Comparison of ENCODE assay signal across 8 cellular contexts in genomic region chr2:85066874-85067351, GRCh38.
DNase-seq lines count a peak whose midpoint lies in the region; ATAC-seq and TF ChIP-seq lines count a peak whose summit lies in the region.

No MANE protein-coding gene starts in this region.

- H3K4me1 Mint-ChIP-seq in effector memory CD8-positive, alpha-beta T cell (ENCODE audit: low read depth in 2 of 2) = peaks cover 0 to 6% of the 10 kb centered on the region in 2 donors

- 14 to 21% methylated on average over 19 of the region's 19 CpGs for WGBS in lower leg skin, 2 donors

- peak in 9 of 14 donors; percentile 6 to 55 (median 33) for DNase-seq in C1 segment of cervical spinal cord (lab: John Stamatoyannopoulos, UW)
- DNase-seq in NCI-H1694 treated with DMSO at 0.1 percent for 48 hours (lab: John Stamatoyannopoulos, UW) = peak; percentile 82
- DNase-seq in effector memory CD8-positive, alpha-beta T cell = peak in 2 of 3 experiments; percentile 9 to 14
- peak; percentile 65 to 94 for DNase-seq in lower leg skin (ENCODE audit: low spot score in 2 of 2)
- peak; percentile 21 to 26 for DNase-seq in stimulated activated CD8-positive, alpha-beta memory T cell treated with anti-CD3 and anti-CD28 coated beads, Interleukin-15, amount 100 ng/mL, for 48 hours (ENCODE audit: low read depth in 2 of 2)

- intact Hi-C loops in lower leg skin (cut with DNase I; ENCODE audit: low total_unique reads) = loop anchor here (5.0 kb wide), 1 partner anchor 220 kb away; no protein-coding TSS in a partner anchor

- H3K27me3 Mint-ChIP-seq in effector memory CD8-positive, alpha-beta T cell = peaks cover 46 to 48% of the 10 kb centered on the region in 2 donors

- peak; percentile 63 for ATAC-seq in GM21515 (IDR thresholded peaks at IDR 0.05; ENCODE audit: unreplicated experiment)
- ATAC-seq in effector memory CD8-positive, alpha-beta T cell (replicated peaks) = peak; percentile 33
- no peak for ATAC-seq in HG03045 (IDR thresholded peaks at IDR 0.05; ENCODE audit: unreplicated experiment)

- H3K9me3 Mint-ChIP-seq in effector memory CD8-positive, alpha-beta T cell = no peaks in the 10 kb centered on the region

- no peaks in the 10 kb centered on the region for H3K36me3 Mint-ChIP-seq in effector memory CD8-positive, alpha-beta T cell (ENCODE audit: insufficient read depth)

- TF ChIP-seq CTCF in WI38 (IDR thresholded peaks at IDR 0.05; ENCODE audit: low read depth, low read length) = peak; percentile 85
- peak in 1 of 3 donors; percentile 24 for TF ChIP-seq CTCF in lower leg skin (IDR thresholded peaks at IDR 0.05)

- no peak for TF ChIP-seq POLR2A in lower leg skin (IDR thresholded peaks at IDR 0.05)

- H3K4me3 Mint-ChIP-seq in effector memory CD8-positive, alpha-beta T cell = no peak overlapping the region

- H3K27ac Mint-ChIP-seq in effector memory CD8-positive, alpha-beta T cell = no peak overlapping the region

- H3K4me3 ChIP-seq in WI38 (ENCODE audit: low read depth, low read length) = no peak overlapping the region
- no peak overlapping the region for H3K4me3 ChIP-seq in lower leg skin (ENCODE audit: low read depth, poor library complexity, severe bottlenecking)

Comparison
In these comparisons a context has a peak if more than half of its experiments do, and no peak if none do; other contexts are left out.
1. DNase-seq: peak in every context shown above with its lines; median percentile 82 in NCI-H1694 treated with DMSO at 0.1 percent for 48 hours; 80 in lower leg skin; 33 in C1 segment of cervical spinal cord; 24 in stimulated activated CD8-positive, alpha-beta memory T cell treated with anti-CD3 and anti-CD28 coated beads, Interleukin-15, amount 100 ng/mL, for 48 hours; 12 in effector memory CD8-positive, alpha-beta T cell.